ENCODE assay signal across 28 cellular contexts in the genomic region with DNA sequence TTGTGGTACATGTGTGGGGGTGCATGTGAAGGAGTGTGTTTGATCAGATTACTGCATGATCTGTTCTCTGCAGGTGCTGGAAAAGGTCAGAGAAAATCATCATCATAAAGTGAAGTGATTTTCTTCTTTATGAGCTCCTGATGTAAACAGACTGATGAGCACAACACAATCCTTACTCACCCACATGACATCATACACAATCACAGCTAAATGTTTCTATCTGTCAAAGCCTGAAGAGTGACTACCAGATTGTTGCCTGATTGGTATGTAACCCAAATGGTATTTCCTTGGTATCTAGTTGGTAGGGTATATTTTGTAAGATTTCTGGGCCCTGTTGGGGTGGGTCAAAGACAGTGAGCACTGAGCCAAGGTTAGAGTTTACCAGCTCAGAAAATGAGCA.
A peak's percentile ranks its signal among the peaks of the same experiment; 100 is the strongest.
DNase-seq lines count a peak whose midpoint lies in the region; ATAC-seq and TF ChIP-seq lines count a peak whose summit lies in the region.
"Had no signal": no experiment of that assay in that cellular context is flagged by ENCODE, and none has a peak within 500 bp of the region (broad histone marks: within the 10 kb centered on the region; RNA-seq: fewer than 3 reads in every experiment).

No MANE protein-coding gene starts in this region.

- peaks cover 24% of the 10 kb centered on the region for H3K4me1 Mint-ChIP-seq in HFFc6 (ENCODE audit: low read depth)
- no peaks in the 10 kb centered on the region for H3K4me1 Mint-ChIP-seq in stimulated activated memory B cell treated with anti-CD40 and anti-IgM and Interleukin-4, amounts not matched to agents 10 μg/mL and 1 μg/mL and 100 μg/mL, for 72 hours
- H3K4me1 Mint-ChIP-seq: activated B cell treated with CpG ODN at 0.5 μM for 24 hours, immature natural killer cell had no signal

- no peak overlapping the region for H3K4me3 Mint-ChIP-seq in HFFc6
- no peak overlapping the region for H3K4me3 Mint-ChIP-seq in stimulated activated memory B cell treated with anti-CD40 and anti-IgM and Interleukin-4, amounts not matched to agents 10 μg/mL and 1 μg/mL and 100 μg/mL, for 72 hours
- H3K4me3 Mint-ChIP-seq: activated B cell treated with CpG ODN at 0.5 μM for 24 hours; activated CD4-positive, alpha-beta memory T cell treated with anti-CD3 and anti-CD28 coated beads for 36 hours; immature natural killer cell; natural killer cell treated with Interleukin-12 subunit alpha and Interleukin-12 subunit beta and Interleukin-15 and Interleukin-18, amount 100 ng/mL, for 72 hours had no signal

- H3K4me3 ChIP-seq in fibroblast of villous mesenchyme (ENCODE audit: low read depth, low read length) (no peak overlapping the region), ascending aorta (no peak overlapping the region), heart right ventricle (no peak overlapping the region)
- H3K4me3 ChIP-seq: breast epithelium, hepatocyte, left ventricle myocardium inferior, transverse colon had no signal

- H3K4me1 ChIP-seq in ascending aorta (no peaks in the 10 kb centered on the region), heart right ventricle (no peaks in the 10 kb centered on the region)
- H3K4me1 ChIP-seq: breast epithelium, left ventricle myocardium inferior, transverse colon had no signal

- ATAC-seq in stimulated activated memory B cell treated with anti-CD40 and anti-IgM and Interleukin-4, amounts not matched to agents 10 μg/mL and 1 μg/mL and 100 μg/mL, for 72 hours, result no peak
- no peak for ATAC-seq in heart right ventricle
- ATAC-seq: natural killer cell treated with Interleukin-12 subunit alpha and Interleukin-12 subunit beta and Interleukin-15 and Interleukin-18, amount 100 ng/mL, for 72 hours had no signal

- H3K27ac Mint-ChIP-seq in HFFc6, result no peak overlapping the region
- H3K27ac Mint-ChIP-seq in stimulated activated memory B cell treated with anti-CD40 and anti-IgM and Interleukin-4, amounts not matched to agents 10 μg/mL and 1 μg/mL and 100 μg/mL, for 72 hours, result no peak overlapping the region
- H3K27ac Mint-ChIP-seq: activated B cell treated with CpG ODN at 0.5 μM for 24 hours; activated CD4-positive, alpha-beta memory T cell treated with anti-CD3 and anti-CD28 coated beads for 36 hours; immature natural killer cell; natural killer cell treated with Interleukin-12 subunit alpha and Interleukin-12 subunit beta and Interleukin-15 and Interleukin-18, amount 100 ng/mL, for 72 hours had no signal

- H3K36me3 ChIP-seq in ascending aorta (no peaks in the 10 kb centered on the region), heart right ventricle (no peaks in the 10 kb centered on the region)
- H3K36me3 ChIP-seq: breast epithelium, left ventricle myocardium inferior, transverse colon had no signal

- DNase-seq in EL (peak; percentile 59), HFFc6 (peak; percentile 28), SHP77 treated with DMSO at 0.1 percent for 48 hours (lab: John Stamatoyannopoulos, UW) (peak; percentile 71), fibroblast of villous mesenchyme (ENCODE audit: low read depth) (peak; percentile 39), ascending aorta (ENCODE audit: low spot score in 2 of 2) (no peak), heart right ventricle (no peak)
- no peak for DNase-seq in stimulated activated CD4-positive, alpha-beta T cell treated with anti-CD3 and anti-CD28 coated beads, Interleukin-12 subunit alpha, Interleukin-12 subunit beta, amount 100 ng/mL, for 4 hours
- DNase-seq: activated B cell treated with CpG ODN at 0.5 μM for 24 hours; activated CD4-positive, alpha-beta memory T cell treated with anti-CD3 and anti-CD28 coated beads for 36 hours; activated effector memory CD4-positive, alpha-beta T cell treated with anti-CD3 and anti-CD28 coated beads, Interleukin-2, amount 50 U/mL, for 16 hours; activated T-cell treated with anti-CD3 and anti-CD28 coated beads for 4 hours; AML-193; cortex of kidney; DMS79 treated with DMSO at 0.1 percent for 48 hours; immature natural killer cell; left ventricle myocardium inferior; midbrain; NCI-H1105 treated with DMSO at 0.1 percent for 48 hours; NCI-H2107; NCI-H524 treated with DMSO at 0.1 percent for 48 hours; retina; stimulated activated CD4-positive, alpha-beta T cell treated with anti-CD3 and anti-CD28 coated beads, Interleukin-4, amount 100 ng/mL, for 4 hours; T1000; transverse colon had no signal

- no peak overlapping the region for H3K27ac ChIP-seq in ascending aorta
- no peak overlapping the region for H3K27ac ChIP-seq in heart right ventricle
- H3K27ac ChIP-seq: breast epithelium, hepatocyte, left ventricle myocardium inferior, transverse colon had no signal

- H3K27me3 Mint-ChIP-seq in HFFc6 (ENCODE audit: insufficient read depth), result no peaks in the 10 kb centered on the region
- H3K27me3 Mint-ChIP-seq in stimulated activated memory B cell treated with anti-CD40 and anti-IgM and Interleukin-4, amounts not matched to agents 10 μg/mL and 1 μg/mL and 100 μg/mL, for 72 hours, result no peaks in the 10 kb centered on the region
- H3K27me3 Mint-ChIP-seq: activated B cell treated with CpG ODN at 0.5 μM for 24 hours; activated CD4-positive, alpha-beta memory T cell treated with anti-CD3 and anti-CD28 coated beads for 36 hours; natural killer cell treated with Interleukin-12 subunit alpha and Interleukin-12 subunit beta and Interleukin-15 and Interleukin-18, amount 100 ng/mL, for 72 hours had no signal

- H3K36me3 Mint-ChIP-seq in HFFc6 (ENCODE audit: low read depth), result no peaks in the 10 kb centered on the region
- no peaks in the 10 kb centered on the region for H3K36me3 Mint-ChIP-seq in stimulated activated memory B cell treated with anti-CD40 and anti-IgM and Interleukin-4, amounts not matched to agents 10 μg/mL and 1 μg/mL and 100 μg/mL, for 72 hours
- H3K36me3 Mint-ChIP-seq: activated CD4-positive, alpha-beta memory T cell treated with anti-CD3 and anti-CD28 coated beads for 36 hours had no signal

- H3K27me3 ChIP-seq in ascending aorta (no peaks in the 10 kb centered on the region), heart right ventricle (no peaks in the 10 kb centered on the region)
- H3K27me3 ChIP-seq: breast epithelium, hepatocyte, transverse colon had no signal

- H3K9me3 Mint-ChIP-seq in HFFc6, result no peaks in the 10 kb centered on the region
- H3K9me3 Mint-ChIP-seq in stimulated activated memory B cell treated with anti-CD40 and anti-IgM and Interleukin-4, amounts not matched to agents 10 μg/mL and 1 μg/mL and 100 μg/mL, for 72 hours, result peaks cover 2% of the 10 kb centered on the region

- intact Hi-C loops in ascending aorta (cut with DNase I) (no loop called here), heart right ventricle (cut with DNase I) (no loop called here)

- H3K9me3 ChIP-seq in ascending aorta, result no peaks in the 10 kb centered on the region
- H3K9me3 ChIP-seq in heart right ventricle, result no peaks in the 10 kb centered on the region
- H3K9me3 ChIP-seq: breast epithelium, left ventricle myocardium inferior, transverse colon had no signal

- TF ChIP-seq CTCF in HFFc6 (IDR thresholded peaks at IDR 0.05) (no peak), fibroblast of villous mesenchyme (IDR thresholded peaks at IDR 0.05; ENCODE audit: insufficient read depth, low read depth, low read length) (no peak), ascending aorta (IDR thresholded peaks at IDR 0.05) (no peak), heart right ventricle (IDR thresholded peaks at IDR 0.05) (no peak)

Comparison
In these comparisons a context has a peak if more than half of its experiments do, and no peak if none do; other contexts are left out.
1. DNase-seq: peak in EL (single experiment), HFFc6 (single experiment), SHP77 treated with DMSO at 0.1 percent for 48 hours (single experiment) and fibroblast of villous mesenchyme (single experiment); none in stimulated activated CD4-positive, alpha-beta T cell treated with anti-CD3 and anti-CD28 coated beads, Interleukin-12 subunit alpha, Interleukin-12 subunit beta, amount 100 ng/mL, for 4 hours (single experiment), ascending aorta (0 of 2) and heart right ventricle (0 of 2).